Comparison of ENCODE assay signal across 12 cellular contexts in genomic region chr20:5074050-5074674, GRCh38. TPM values are rescaled to one million over a fixed set of nuclear protein-coding genes. Genes with fewer than 3 reads are reported as not detected.
DNase-seq lines count a peak whose midpoint lies in the region; ATAC-seq and TF ChIP-seq lines count a peak whose summit lies in the region.
"Had no signal": no experiment of that assay in that cellular context is flagged by ENCODE, and none has a peak within 500 bp of the region (broad histone marks: within the 10 kb centered on the region; RNA-seq: fewer than 3 reads in every experiment).

No MANE protein-coding gene starts in this region.

- no peaks in the 10 kb centered on the region for H3K27me3 ChIP-seq in PC-3 (ENCODE audit: low read length)
- H3K27me3 ChIP-seq in colonic mucosa, result no peaks in the 10 kb centered on the region
- H3K27me3 ChIP-seq: SJSA1 had no signal

- CTCF ChIA-PET in PC-3 (lab: Charles Lee), result interaction anchor here (1.0 kb wide), 1 partner anchor 26 kb away, joined by 3 read pairs; no protein-coding TSS in a partner anchor

- no peaks in the 10 kb centered on the region for H3K36me3 ChIP-seq in PC-3 (ENCODE audit: low read depth, low read length)
- H3K36me3 ChIP-seq in colonic mucosa, result no peaks in the 10 kb centered on the region
- H3K36me3 ChIP-seq: SJSA1 had no signal

- peaks cover 45% of the 10 kb centered on the region for H3K4me1 Mint-ChIP-seq in stimulated activated memory B cell treated with anti-CD40 and anti-IgM and Interleukin-4, amounts not matched to agents 10 μg/mL and 1 μg/mL and 100 μg/mL, for 72 hours

- peak overlapping the region; percentile 66 for H3K27ac Mint-ChIP-seq in stimulated activated memory B cell treated with anti-CD40 and anti-IgM and Interleukin-4, amounts not matched to agents 10 μg/mL and 1 μg/mL and 100 μg/mL, for 72 hours

- H3K36me3 Mint-ChIP-seq in stimulated activated memory B cell treated with anti-CD40 and anti-IgM and Interleukin-4, amounts not matched to agents 10 μg/mL and 1 μg/mL and 100 μg/mL, for 72 hours, result no peaks in the 10 kb centered on the region

- peaks cover 3% of the 10 kb centered on the region for H3K9me3 Mint-ChIP-seq in stimulated activated memory B cell treated with anti-CD40 and anti-IgM and Interleukin-4, amounts not matched to agents 10 μg/mL and 1 μg/mL and 100 μg/mL, for 72 hours

- no peaks in the 10 kb centered on the region for H3K9me3 ChIP-seq in PC-3 (ENCODE audit: low read length)
- no peaks in the 10 kb centered on the region for H3K9me3 ChIP-seq in colonic mucosa
- H3K9me3 ChIP-seq: SJSA1 had no signal

- no peaks in the 10 kb centered on the region for H4K20me1 ChIP-seq in PC-3 (ENCODE audit: low read length)

- no peak overlapping the region for H3K4me3 Mint-ChIP-seq in stimulated activated memory B cell treated with anti-CD40 and anti-IgM and Interleukin-4, amounts not matched to agents 10 μg/mL and 1 μg/mL and 100 μg/mL, for 72 hours

- no peak for DNase-seq in PC-3
- DNase-seq in colonic mucosa, result no peak
- DNase-seq in NCI-H1417 (lab: John Stamatoyannopoulos, UW), result no peak
- DNase-seq: activated CD4-positive, alpha-beta T cell treated with anti-CD3 and anti-CD28 coated beads, Interleukin-2, amount 50 U/mL, for 48 hours; IMR-90; retina had no signal

- intact Hi-C loops in PC-3 (cut with micrococcal nuclease), result no loop called here
- intact Hi-C loops in colonic mucosa (cut with DNase I), result no loop called here

- POLR2A ChIA-PET in PC-3 (lab: Charles Lee; ENCODE audit: unreplicated experiment), result no interaction called here

- H3K4me1 ChIP-seq in PC-3 (ENCODE audit: insufficient read depth, low read length) (peaks cover 20% of the 10 kb centered on the region), colonic mucosa (peaks cover 19% of the 10 kb centered on the region)

- H3K4me3 ChIP-seq in PC-3 (ENCODE audit: low read length) (no peak overlapping the region), colonic mucosa (no peak overlapping the region)
- H3K4me3 ChIP-seq: SJSA1 had no signal

- peak overlapping the region; percentile 53 for H3K9ac ChIP-seq in PC-3 (ENCODE audit: low read length)
- no peak overlapping the region for H3K9ac ChIP-seq in colonic mucosa (ENCODE audit: low read depth in 2 of 2, low read length in 2 of 2)

- TF ChIP-seq CTCF in PC-3 (conservative IDR thresholded peaks at IDR 0.05; ENCODE audit: low read depth, low read length) (no peak), colonic mucosa (IDR thresholded peaks at IDR 0.05) (no peak)

- BruUV-seq in PC-3 (replicated peaks; lab: Mats Ljungman, UMichigan), result no TSS peak

- no peaks in the 10 kb centered on the region for H3K9me2 ChIP-seq in PC-3 (replicated peaks; ENCODE audit: low read length)

- no peaks in the 10 kb centered on the region for H3K27me3 Mint-ChIP-seq in stimulated activated memory B cell treated with anti-CD40 and anti-IgM and Interleukin-4, amounts not matched to agents 10 μg/mL and 1 μg/mL and 100 μg/mL, for 72 hours

- no peak overlapping the region for H3K4me2 ChIP-seq in PC-3 (ENCODE audit: low read length)

- no peak overlapping the region for H2AFZ ChIP-seq in PC-3 (ENCODE audit: low read length)

- no peaks in the 10 kb centered on the region for H3F3A ChIP-seq in PC-3 (ENCODE audit: low read length, unreplicated experiment)

- no peaks in the 10 kb centered on the region for H3K79me2 ChIP-seq in PC-3 (ENCODE audit: low read length)

- H3K27ac ChIP-seq in PC-3 (ENCODE audit: low read length), result peak overlapping the region; percentile 88
- peak overlapping the region; percentile 81 for H3K27ac ChIP-seq in colonic mucosa
- H3K27ac ChIP-seq: SJSA1 had no signal

- ATAC-seq in GM18868 (IDR thresholded peaks at IDR 0.05; ENCODE audit: unreplicated experiment) (peak; percentile 40), PC-3 (no peak), HG03175 (IDR thresholded peaks at IDR 0.05; ENCODE audit: unreplicated experiment) (no peak), GM19397 (IDR thresholded peaks at IDR 0.05; ENCODE audit: unreplicated experiment) (no peak), GM18907 (IDR thresholded peaks at IDR 0.05; ENCODE audit: unreplicated experiment) (no peak)
- peak; percentile 38 for ATAC-seq in stimulated activated memory B cell treated with anti-CD40 and anti-IgM and Interleukin-4, amounts not matched to agents 10 μg/mL and 1 μg/mL and 100 μg/mL, for 72 hours

RNA-seq across cellular contexts. Expression of gene TMEM230, which starts 38.7 kb away (rescaled TPM):
- total RNA-seq in PC-3 (2014; rRNA removed), result 108 and 153 TPM in 2 replicates
- total RNA-seq in colonic mucosa, result 10 to 100 TPM; 54.0 to 80.3 TPM

RNA-seq across cellular contexts. Expression of gene PCNA, which starts 45.6 kb away (rescaled TPM):
- total RNA-seq in PC-3 (2014; rRNA removed) (254 and 286 TPM in 2 replicates), colonic mucosa (100 to 1,000 TPM in 1 of 2 donors, 10 to 100 TPM in 1; 59.0 to 204 TPM)

RNA-seq across cellular contexts. Expression of gene CDS2, which starts 52.6 kb away (rescaled TPM):
- total RNA-seq in PC-3 (2014; rRNA removed), result 13.2 and 17.1 TPM in 2 replicates
- 10 to 100 TPM; 31.7 to 44.3 TPM for total RNA-seq in colonic mucosa

Comparison
In these comparisons a context has a peak if more than half of its experiments do, and no peak if none do; other contexts are left out.
1. ATAC-seq: peak in GM18868 (single experiment) and stimulated activated memory B cell treated with anti-CD40 and anti-IgM and Interleukin-4, amounts not matched to agents 10 μg/mL and 1 μg/mL and 100 μg/mL, for 72 hours (single experiment); none in PC-3 (single experiment), HG03175 (single experiment), GM19397 (single experiment) and GM18907 (single experiment).